Comparison of ENCODE assay signal across 10 cellular contexts in the genomic region with DNA sequence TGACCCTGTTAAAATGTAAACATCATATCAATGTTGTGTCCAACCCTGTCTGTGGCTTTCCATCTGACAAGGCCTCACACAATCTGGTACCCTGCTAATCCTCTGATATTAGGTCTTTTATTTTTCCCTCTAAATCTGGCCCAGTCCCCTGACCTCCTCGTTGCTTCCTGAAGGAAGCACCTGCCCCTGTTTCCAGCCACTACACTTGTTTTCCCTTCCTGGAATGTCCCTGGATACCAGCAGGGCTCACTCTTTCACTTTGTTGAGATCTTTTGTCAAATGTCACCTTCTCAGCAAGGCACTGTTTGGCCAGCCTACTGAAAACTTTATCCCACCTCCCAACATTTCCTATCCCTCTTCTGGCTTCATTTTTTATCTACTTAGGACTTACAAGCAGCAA. TPM values are rescaled to one million over a fixed set of nuclear protein-coding genes. Genes with fewer than 3 reads are reported as not detected.
DNase-seq lines count a peak whose midpoint lies in the region; ATAC-seq and TF ChIP-seq lines count a peak whose summit lies in the region.
"Had no signal": no experiment of that assay in that cellular context is flagged by ENCODE, and none has a peak within 500 bp of the region (broad histone marks: within the 10 kb centered on the region; RNA-seq: fewer than 3 reads in every experiment).

No MANE protein-coding gene starts in this region.

- H3K9ac ChIP-seq in OCI-LY3 (ENCODE audit: low read length), result peak overlapping the region; percentile 72

- H3K4me2 ChIP-seq in OCI-LY3 (ENCODE audit: low read length), result peak overlapping the region; percentile 92

- H3K9me3 ChIP-seq in heart right ventricle (peaks cover 0 to 10% (median 0%) of the 10 kb centered on the region in 11 donors), OCI-LY3 (ENCODE audit: insufficient read depth, low read length) (no peaks in the 10 kb centered on the region), thoracic aorta (no peaks in the 10 kb centered on the region)
- H3K9me3 ChIP-seq: HAP-1 had no signal

- H3K4me3 ChIP-seq in heart right ventricle (peak overlapping the region in 7 of 10 donors; percentile 45 to 64 (median 59)), OCI-LY3 (ENCODE audit: low read length) (peak overlapping the region; percentile 78), thoracic aorta (peak overlapping the region; percentile 72)
- H3K4me3 ChIP-seq: HAP-1 had no signal

- H3K4me1 ChIP-seq in heart right ventricle (peaks cover 0 to 44% (median 18%) of the 10 kb centered on the region in 9 donors), OCI-LY3 (ENCODE audit: low read length) (peaks cover 57% of the 10 kb centered on the region), thoracic aorta (ENCODE audit: control insufficient read depth in 1 of 2, low read depth in 2 of 2) (peaks cover 18 to 28% of the 10 kb centered on the region in 2 donors)
- H3K4me1 ChIP-seq: HAP-1 had no signal

- intact Hi-C loops in heart right ventricle (cut with DNase I), result no loop called here
- intact Hi-C loops in cardiac septum (cut with DNase I), result no loop called here

- H3K27me3 ChIP-seq in heart right ventricle (no peaks in the 10 kb centered on the region), OCI-LY3 (ENCODE audit: low read depth, low read length) (no peaks in the 10 kb centered on the region), thoracic aorta (replicated peaks; ENCODE audit: insufficient read depth) (no peaks in the 10 kb centered on the region)

- peaks cover 15% of the 10 kb centered on the region for H3K79me2 ChIP-seq in OCI-LY3 (ENCODE audit: low read length)

- 24 to 39% methylated on average over 1 of the region's 1 CpG for WGBS in heart right ventricle, 2 donors

- no peak overlapping the region for H2AFZ ChIP-seq in OCI-LY3 (ENCODE audit: low read depth, low read length)

- peak in 1 of 8 donors; percentile 52 for ATAC-seq in heart right ventricle
- ATAC-seq in thoracic aorta (ENCODE audit: insufficient number of reproducible peaks, low FRiP score, low read depth), result no peak
- no peak for ATAC-seq in HG03571 (IDR thresholded peaks at IDR 0.05; ENCODE audit: unreplicated experiment)

- H3K27ac ChIP-seq in heart right ventricle, result peak overlapping the region in 5 of 10 donors; percentile 64 to 90 (median 83)
- H3K27ac ChIP-seq in OCI-LY3 (ENCODE audit: low read length), result peak overlapping the region; percentile 73
- H3K27ac ChIP-seq in thoracic aorta, result peak overlapping the region in 1 of 2 donors; percentile 8

- H4K20me1 ChIP-seq in OCI-LY3 (ENCODE audit: insufficient read depth, low read length), result no peaks in the 10 kb centered on the region

- no peak for TF ChIP-seq CTCF in heart right ventricle (IDR thresholded peaks at IDR 0.05)
- TF ChIP-seq CTCF in OCI-LY3 (IDR thresholded peaks at IDR 0.05; ENCODE audit: low read depth, low read length), result no peak
- TF ChIP-seq CTCF in thoracic aorta (IDR thresholded peaks at IDR 0.05), result no peak

- DNase-seq in heart right ventricle, result no peak
- DNase-seq in cardiac septum (ENCODE audit: low spot score), result no peak
- peak; percentile 12 for DNase-seq in iPS-NIHi11 (ENCODE audit: low spot score)
- DNase-seq in thoracic aorta (ENCODE audit: low spot score), result no peak
- DNase-seq in GM19238 (ENCODE audit: insufficient read length, low spot score), result no peak
- no peak for DNase-seq in amniotic stem cell (lab: John Stamatoyannopoulos, UW)
- DNase-seq: NCI-H187 treated with DMSO at 0.1 percent for 48 hours had no signal

- H3K36me3 ChIP-seq in heart right ventricle, result peaks cover 0 to 51% (median 39%) of the 10 kb centered on the region in 9 donors
- peaks cover 46% of the 10 kb centered on the region for H3K36me3 ChIP-seq in OCI-LY3 (replicated peaks; ENCODE audit: low read depth, low read length)
- H3K36me3 ChIP-seq in thoracic aorta, result peaks cover 15% of the 10 kb centered on the region
- H3K36me3 ChIP-seq: HAP-1 had no signal

RNA-seq across cellular contexts. Expression of a gene that starts 2.1 kb away (rescaled TPM):
- total RNA-seq in heart right ventricle, result 10 to 100 TPM in 1 of 10 donors, 1 to 10 TPM in 9; 3.3 to 27.7 (median 4.9) TPM
- 1 to 10 TPM; 1.7 to 6.4 TPM for polyA plus RNA-seq in heart right ventricle
- total RNA-seq in cardiac septum, result 4.1 TPM
- total RNA-seq in thoracic aorta, result 10 to 100 TPM; 11.3 to 23.2 TPM

RNA-seq across cellular contexts. Expression of a gene that starts 28.3 kb away (rescaled TPM):
- 1 to 10 TPM; 1.7 to 6.2 (median 3.4) TPM for total RNA-seq in heart right ventricle
- 1 to 10 TPM; 1.1 to 2.0 TPM for polyA plus RNA-seq in heart right ventricle
- total RNA-seq in cardiac septum, result 2.8 TPM
- total RNA-seq in thoracic aorta, result 10 to 100 TPM; 10.2 TPM
